In genomic region chr1:173495603-173496002, GRCh38 we compare ENCODE assay signal across 3 cellular contexts.
A peak's percentile ranks its signal among the peaks of the same experiment; 100 is the strongest.
TF ChIP-seq lines count a peak whose summit lies in the region.
"Not testable (repeated sequence)": the region's sequence is repeated elsewhere in the genome, so short reads cannot be mapped to it uniquely, and the experiment has no call there.

No MANE protein-coding gene starts in this region.

TF ChIP-seq in K562, 482 proteins besides CTCF, POLR2A, EP300 and RAD21:
- TF ChIP-seq ZBTB33 (CRISPR knock-in tag; IDR thresholded peaks at IDR 0.05) = 0 out of 2 replicates have a peak, but pooled peaks have one; percentile 28

TF ChIP-seq in HepG2, 621 proteins besides CTCF, POLR2A, EP300 and RAD21:
- TF ChIP-seq NR2F6 (IDR thresholded peaks at IDR 0.05) = 0 out of 2 replicates have a peak, but pooled peaks have one; percentile 16
- TF ChIP-seq NR2F6 (CRISPR knock-in tag; IDR thresholded peaks at IDR 0.05) = not testable (repeated sequence)

TF ChIP-seq in liver, 16 proteins besides CTCF, POLR2A, EP300 and RAD21:
- TF ChIP-seq REST (IDR thresholded peaks at IDR 0.05) (peak; percentile 17), RXRA (IDR thresholded peaks at IDR 0.05) (peak in 1 of 2 donors; percentile 14)
